ENCODE assay signal across 1 cellular context in the genomic region with DNA sequence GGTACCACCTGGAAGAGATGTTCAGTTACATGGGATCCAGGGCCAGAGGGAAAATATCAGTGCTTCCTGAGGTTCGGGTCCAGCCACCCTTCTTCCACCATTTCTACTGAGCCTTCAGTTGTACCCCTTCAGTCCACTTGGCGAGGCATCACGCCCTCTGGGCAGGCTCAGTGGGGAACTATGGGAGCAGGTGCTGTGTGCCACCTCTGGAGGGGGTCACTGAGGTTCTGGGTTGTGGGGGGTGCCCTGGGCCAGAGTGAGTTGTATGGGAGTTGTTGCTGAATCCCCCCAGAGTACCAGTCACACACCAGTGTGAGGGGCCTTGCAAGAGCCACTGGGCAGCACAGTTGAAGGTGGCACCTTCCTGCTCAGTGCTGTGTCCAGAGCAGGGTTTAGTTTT.
A peak's percentile ranks its signal among the peaks of the same experiment; 100 is the strongest.
TF ChIP-seq lines count a peak whose summit lies in the region.

No MANE protein-coding gene starts in this region.

TF ChIP-seq in K562, 482 proteins besides CTCF, POLR2A, EP300 and RAD21:
- TF ChIP-seq ZBED1 (IDR thresholded peaks at IDR 0.05) (no peak), RAD51 (IDR thresholded peaks at IDR 0.05; ENCODE audit: borderline replicate concordance, low read depth) (no peak), ZNF592 (IDR thresholded peaks at IDR 0.05) (0 out of 2 replicates have a peak, but pooled peaks have one; percentile 19), NR1H2 (CRISPR knock-in tag; IDR thresholded peaks at IDR 0.05) (no peak), ZNF668 (CRISPR knock-in tag; IDR thresholded peaks at IDR 0.05) (no peak), MAFK (IDR thresholded peaks at IDR 0.05; ENCODE audit: low read length) (no peak), RBFOX2 (IDR thresholded peaks at IDR 0.05; ENCODE audit: low read depth, low read length) (no peak), MTF1 (CRISPR knock-in tag; IDR thresholded peaks at IDR 0.05; ENCODE audit: borderline replicate concordance) (no peak), ZNF79 (CRISPR knock-in tag; IDR thresholded peaks at IDR 0.05; ENCODE audit: low read depth) (no peak), BRCA1 (IDR thresholded peaks at IDR 0.05) (no peak), BRCA1 (CRISPR knock-in tag; IDR thresholded peaks at IDR 0.05) (no peak), ZNF740 (CRISPR knock-in tag; IDR thresholded peaks at IDR 0.05) (0 out of 2 replicates have a peak, but pooled peaks have one; percentile 43), ZNF740 (tag; IDR thresholded peaks at IDR 0.05) (no peak)
- TF ChIP-seq, protein P1, sequence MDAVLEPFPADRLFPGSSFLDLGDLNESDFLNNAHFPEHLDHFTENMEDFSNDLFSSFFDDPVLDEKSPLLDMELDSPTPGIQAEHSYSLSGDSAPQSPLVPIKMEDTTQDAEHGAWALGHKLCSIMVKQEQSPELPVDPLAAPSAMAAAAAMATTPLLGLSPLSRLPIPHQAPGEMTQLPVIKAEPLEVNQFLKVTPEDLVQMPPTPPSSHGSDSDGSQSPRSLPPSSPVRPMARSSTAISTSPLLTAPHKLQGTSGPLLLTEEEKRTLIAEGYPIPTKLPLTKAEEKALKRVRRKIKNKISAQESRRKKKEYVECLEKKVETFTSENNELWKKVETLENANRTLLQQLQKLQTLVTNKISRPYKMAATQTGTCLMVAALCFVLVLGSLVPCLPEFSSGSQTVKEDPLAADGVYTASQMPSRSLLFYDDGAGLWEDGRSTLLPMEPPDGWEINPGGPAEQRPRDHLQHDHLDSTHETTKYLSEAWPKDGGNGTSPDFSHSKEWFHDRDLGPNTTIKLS (IDR thresholded peaks at IDR 0.05; ENCODE audit: borderline replicate concordance, low read depth): peak; percentile 80; the same call in 1 of the 2 replicates
TF ChIP-seq in K562: peak in this region for 3.
